1 cellular context compared by ENCODE assay signal in the genomic region with DNA sequence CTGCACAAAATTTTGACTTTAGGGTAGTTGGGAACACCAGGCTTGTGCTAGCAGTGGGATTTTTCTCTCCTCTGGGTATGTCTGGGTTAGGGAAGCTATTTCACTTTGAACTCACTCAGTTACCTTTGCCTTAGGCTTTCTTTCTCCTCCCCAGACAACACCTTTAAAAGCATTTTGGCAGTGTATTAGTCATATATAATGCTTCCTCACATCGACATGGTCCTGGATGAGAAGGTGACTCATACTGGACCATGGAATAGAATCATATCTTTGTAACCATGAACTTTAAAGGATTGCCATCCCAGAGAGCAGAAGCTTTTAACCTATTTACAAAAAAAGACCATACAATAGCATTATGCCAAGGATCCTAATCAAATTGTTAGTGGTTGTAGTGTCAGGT.
TF ChIP-seq lines count a peak whose summit lies in the region.

No MANE protein-coding gene starts in this region.

TF ChIP-seq in A549, 52 proteins besides CTCF, POLR2A, EP300 and RAD21:
- TF ChIP-seq FOSL2 (IDR thresholded peaks at IDR 0.05) (no peak), FOSL2 (CRISPR knock-in tag; IDR thresholded peaks at IDR 0.05) (peak; percentile 42; the same call in 1 of the 2 replicates), USF2 (IDR thresholded peaks at IDR 0.05) (no peak)
